In the genomic region with DNA sequence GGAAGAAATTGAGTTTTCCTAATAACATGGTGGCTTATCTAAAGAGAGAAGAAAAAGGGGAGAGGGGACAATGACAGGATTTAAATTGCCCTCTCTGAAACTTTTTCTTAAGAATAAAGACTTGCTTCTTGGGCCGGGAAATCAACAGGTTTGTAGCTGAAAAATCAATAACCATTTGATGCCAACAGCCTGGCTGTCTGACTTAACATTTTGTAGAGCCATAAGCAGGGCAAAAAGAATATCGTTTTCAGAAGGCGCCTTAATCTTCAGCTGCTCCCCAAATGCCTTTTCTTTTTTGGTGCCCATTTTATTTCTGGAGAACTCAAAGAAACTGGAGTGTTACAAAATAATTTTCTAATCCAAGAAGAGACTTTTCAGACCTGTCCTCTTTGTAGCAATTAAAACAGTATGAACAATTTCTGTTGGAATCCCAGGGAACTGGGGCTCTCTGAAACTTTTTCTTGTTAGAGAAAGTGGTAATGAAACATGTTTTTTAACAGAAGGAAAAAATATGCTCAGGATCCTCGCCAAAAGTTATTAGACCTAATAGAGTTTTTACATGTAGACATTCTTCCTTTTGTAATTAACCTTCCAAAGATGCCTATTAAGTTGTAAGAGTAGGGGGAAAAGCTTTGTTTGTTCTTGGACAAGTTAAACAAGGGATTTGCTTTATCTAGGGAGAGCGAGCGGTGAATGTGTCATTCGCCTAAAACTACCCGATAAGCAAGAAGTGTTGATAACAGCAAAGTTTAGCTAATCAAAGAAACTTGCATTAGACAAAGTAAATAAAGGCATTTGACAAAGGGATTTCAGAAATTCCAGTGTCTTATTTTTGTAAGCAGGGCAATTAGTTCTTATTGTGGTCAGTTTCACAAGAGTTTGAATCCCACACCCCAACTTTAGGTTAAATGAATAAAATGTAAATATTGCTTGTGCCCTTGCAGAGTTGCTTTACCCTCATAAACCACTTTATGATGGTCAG, we compare ENCODE assay signal across 2 cellular contexts.
TF ChIP-seq lines count a peak whose summit lies in the region.

No MANE protein-coding gene starts in this region.

TF ChIP-seq in SK-N-SH, 30 proteins besides CTCF, POLR2A, EP300 and RAD21 (continued from another document):
- TF ChIP-seq, protein P1, sequence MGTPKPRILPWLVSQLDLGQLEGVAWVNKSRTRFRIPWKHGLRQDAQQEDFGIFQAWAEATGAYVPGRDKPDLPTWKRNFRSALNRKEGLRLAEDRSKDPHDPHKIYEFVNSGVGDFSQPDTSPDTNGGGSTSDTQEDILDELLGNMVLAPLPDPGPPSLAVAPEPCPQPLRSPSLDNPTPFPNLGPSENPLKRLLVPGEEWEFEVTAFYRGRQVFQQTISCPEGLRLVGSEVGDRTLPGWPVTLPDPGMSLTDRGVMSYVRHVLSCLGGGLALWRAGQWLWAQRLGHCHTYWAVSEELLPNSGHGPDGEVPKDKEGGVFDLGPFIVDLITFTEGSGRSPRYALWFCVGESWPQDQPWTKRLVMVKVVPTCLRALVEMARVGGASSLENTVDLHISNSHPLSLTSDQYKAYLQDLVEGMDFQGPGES (IDR thresholded peaks at IDR 0.05; ENCODE audit: low read depth, low read length): no peak
- TF ChIP-seq TCF12 (IDR thresholded peaks at IDR 0.05) (no peak), MEF2A (IDR thresholded peaks at IDR 0.05; ENCODE audit: borderline replicate concordance, low read depth) (no peak), ELF1 (IDR thresholded peaks at IDR 0.05) (no peak), CHD2 (IDR thresholded peaks at IDR 0.05; ENCODE audit: low read length, partially characterized antibody) (no peak), FOXJ3 (CRISPR knock-in tag; IDR thresholded peaks at IDR 0.05) (no peak), PBX3 (IDR thresholded peaks at IDR 0.05) (no peak), JUND (IDR thresholded peaks at IDR 0.05) (no peak), TEAD4 (IDR thresholded peaks at IDR 0.05; ENCODE audit: borderline replicate concordance, insufficient read depth) (no peak)
- TF ChIP-seq, protein P2, sequence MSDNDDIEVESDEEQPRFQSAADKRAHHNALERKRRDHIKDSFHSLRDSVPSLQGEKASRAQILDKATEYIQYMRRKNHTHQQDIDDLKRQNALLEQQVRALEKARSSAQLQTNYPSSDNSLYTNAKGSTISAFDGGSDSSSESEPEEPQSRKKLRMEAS (IDR thresholded peaks at IDR 0.05; ENCODE audit: low read depth): no peak

TF ChIP-seq in SK-N-SH treated with all-trans-retinoic acid at 6 μM for 48 hours, 23 proteins besides CTCF, POLR2A, EP300 and RAD21 (continued from another document):
- TF ChIP-seq POU6F1 (CRISPR knock-in tag; IDR thresholded peaks at IDR 0.05; ENCODE audit: borderline replicate concordance, low read depth) (no peak), ESRRG (CRISPR knock-in tag; IDR thresholded peaks at IDR 0.05) (no peak), ARNTL (CRISPR knock-in tag; IDR thresholded peaks at IDR 0.05; ENCODE audit: borderline replicate concordance, low read depth) (no peak), ISL1 (CRISPR knock-in tag; IDR thresholded peaks at IDR 0.05) (no peak), ZFP30 (CRISPR knock-in tag; IDR thresholded peaks at IDR 0.05) (no peak), CSDC2 (CRISPR knock-in tag; IDR thresholded peaks at IDR 0.05) (no peak), ZC3H10 (CRISPR knock-in tag; IDR thresholded peaks at IDR 0.05) (no peak), TCF4 (CRISPR knock-in tag; IDR thresholded peaks at IDR 0.05; ENCODE audit: borderline replicate concordance) (no peak)
TF ChIP-seq in SK-N-SH treated with all-trans-retinoic acid at 6 μM for 48 hours: peak in this region for 0.
